8 cellular contexts compared by ENCODE assay signal in the genomic region with DNA sequence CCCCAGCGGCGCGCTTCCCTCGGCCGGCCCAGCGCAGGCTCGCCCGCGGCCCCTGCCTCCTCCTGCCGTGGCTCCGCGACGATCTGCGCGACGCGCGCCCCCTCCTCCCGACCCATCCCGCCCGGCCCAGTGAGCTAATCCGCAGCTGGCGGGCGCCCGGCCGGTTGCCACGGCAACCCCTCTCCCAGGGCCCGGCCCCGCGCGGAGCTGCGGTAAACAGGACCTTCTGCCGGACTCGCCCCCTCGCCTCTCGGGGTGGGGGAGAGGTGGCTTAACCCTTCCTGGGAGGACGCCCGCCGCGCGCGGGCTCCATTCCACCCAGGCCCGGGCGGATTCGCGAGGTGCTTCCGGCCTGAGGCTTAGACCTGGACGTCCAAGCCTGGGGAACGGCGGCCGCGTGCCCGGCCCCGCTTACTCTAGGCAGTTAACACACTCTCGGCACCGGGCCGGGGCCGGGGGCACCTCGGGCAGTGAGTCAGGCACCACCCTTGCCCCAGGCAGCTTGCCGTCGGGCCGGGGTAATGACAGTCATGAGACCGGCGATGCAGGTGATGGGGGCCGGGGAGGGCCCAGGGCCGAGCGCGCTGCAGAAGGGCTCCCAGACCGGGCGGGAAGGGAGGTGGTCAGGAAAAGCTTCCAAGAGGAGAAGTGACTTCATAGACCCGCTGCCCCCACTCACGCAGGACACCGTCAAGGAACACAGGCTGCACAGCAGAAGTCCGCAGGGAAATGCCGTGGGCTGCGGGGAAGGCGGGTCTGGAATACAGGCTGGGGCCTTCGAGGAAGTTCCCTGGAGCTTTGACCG. TPM values are rescaled to one million over a fixed set of nuclear protein-coding genes. Genes with fewer than 3 reads are reported as not detected.
A peak's percentile ranks its signal among the peaks of the same experiment; 100 is the strongest.
DNase-seq lines count a peak whose midpoint lies in the region; ATAC-seq and TF ChIP-seq lines count a peak whose summit lies in the region.

A gene with protein sequence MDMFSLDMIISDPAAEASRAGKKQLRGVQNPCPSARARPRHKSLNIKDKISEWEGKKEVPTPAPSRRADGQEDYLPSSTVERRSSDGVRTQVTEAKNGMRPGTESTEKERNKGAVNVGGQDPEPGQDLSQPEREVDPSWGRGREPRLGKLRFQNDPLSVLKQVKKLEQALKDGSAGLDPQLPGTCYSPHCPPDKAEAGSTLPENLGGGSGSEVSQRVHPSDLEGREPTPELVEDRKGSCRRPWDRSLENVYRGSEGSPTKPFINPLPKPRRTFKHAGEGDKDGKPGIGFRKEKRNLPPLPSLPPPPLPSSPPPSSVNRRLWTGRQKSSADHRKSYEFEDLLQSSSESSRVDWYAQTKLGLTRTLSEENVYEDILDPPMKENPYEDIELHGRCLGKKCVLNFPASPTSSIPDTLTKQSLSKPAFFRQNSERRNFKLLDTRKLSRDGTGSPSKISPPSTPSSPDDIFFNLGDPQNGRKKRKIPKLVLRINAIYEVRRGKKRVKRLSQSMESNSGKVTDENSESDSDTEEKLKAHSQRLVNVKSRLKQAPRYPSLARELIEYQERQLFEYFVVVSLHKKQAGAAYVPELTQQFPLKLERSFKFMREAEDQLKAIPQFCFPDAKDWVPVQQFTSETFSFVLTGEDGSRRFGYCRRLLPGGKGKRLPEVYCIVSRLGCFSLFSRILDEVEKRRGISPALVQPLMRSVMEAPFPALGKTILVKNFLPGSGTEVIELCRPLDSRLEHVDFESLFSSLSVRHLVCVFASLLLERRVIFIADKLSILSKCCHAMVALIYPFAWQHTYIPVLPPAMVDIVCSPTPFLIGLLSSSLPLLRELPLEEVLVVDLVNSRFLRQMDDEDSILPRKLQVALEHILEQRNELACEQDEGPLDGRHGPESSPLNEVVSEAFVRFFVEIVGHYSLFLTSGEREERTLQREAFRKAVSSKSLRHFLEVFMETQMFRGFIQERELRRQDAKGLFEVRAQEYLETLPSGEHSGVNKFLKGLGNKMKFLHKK (minus strand): TSS at position 87 of the 805 bp plus-strand sequence. CDS start 38,416 bp downstream, outside the sequence.

- H3K4me1 ChIP-seq in suprapubic skin: peaks cover 32% of the 10 kb centered on the region

- no peaks in the 10 kb centered on the region for H3K9me3 ChIP-seq in T-helper 17 cell (ENCODE audit: control insufficient read depth, low read length, poor library complexity, severe bottlenecking)
- no peaks in the 10 kb centered on the region for H3K9me3 ChIP-seq in suprapubic skin

- ATAC-seq in T-helper 17 cell (peak; percentile 15), memory B cell (ENCODE audit: low read depth) (peak; percentile 42), HG03045 (IDR thresholded peaks at IDR 0.05; ENCODE audit: unreplicated experiment) (no peak), GM21786 (IDR thresholded peaks at IDR 0.05; ENCODE audit: unreplicated experiment) (no peak)

- H3K27me3 Mint-ChIP-seq in T-helper 17 cell (peaks cover 60% of the 10 kb centered on the region), memory B cell (peaks cover 30% of the 10 kb centered on the region)

- TF ChIP-seq CTCF in HFF-Myc (IDR thresholded peaks at IDR 0.05; ENCODE audit: low read depth, low read length, missing control alignments) (no peak), epithelial cell of esophagus (IDR thresholded peaks at IDR 0.05; ENCODE audit: insufficient read depth, low read depth, low read length, missing control alignments) (no peak), suprapubic skin (IDR thresholded peaks at IDR 0.05) (no peak)

- H3K4me1 Mint-ChIP-seq in T-helper 17 cell: peaks cover 17% of the 10 kb centered on the region
- peaks cover 15% of the 10 kb centered on the region for H3K4me1 Mint-ChIP-seq in memory B cell

- H3K4me3 ChIP-seq in HFF-Myc (replicated peaks; ENCODE audit: low read depth, low read length): peak within 1 kb of the TSS; percentile 58
- H3K4me3 ChIP-seq in epithelial cell of esophagus (ENCODE audit: low read length): peak within 1 kb of the TSS; percentile 29
- peak within 1 kb of the TSS; percentile 69 for H3K4me3 ChIP-seq in suprapubic skin

- no peak within 1 kb of the TSS for H3K27ac Mint-ChIP-seq in T-helper 17 cell
- no peak within 1 kb of the TSS for H3K27ac Mint-ChIP-seq in memory B cell

- H3K27ac ChIP-seq in suprapubic skin: peak within 1 kb of the TSS; percentile 85

- TF ChIP-seq POLR2A in suprapubic skin (IDR thresholded peaks at IDR 0.05): peak in 1 of 2 donors; percentile 60

- H3K27me3 ChIP-seq in suprapubic skin: peaks cover 34% of the 10 kb centered on the region

- no peak for TF ChIP-seq EP300 in suprapubic skin (IDR thresholded peaks at IDR 0.05)

- DNase-seq in AG20443 (ENCODE audit: low spot score): peak; percentile 79
- DNase-seq in HFF-Myc (ENCODE audit: extremely low read depth, low read depth): no peak
- no peak for DNase-seq in T-helper 17 cell
- no peak for DNase-seq in epithelial cell of esophagus (ENCODE audit: low read depth)
- peak in 1 of 2 donors; percentile 43 for DNase-seq in memory B cell (ENCODE audit: low spot score in 2 of 2)
- DNase-seq in suprapubic skin (ENCODE audit: low spot score in 2 of 2): peak; percentile 82 to 83

- peak within 1 kb of the TSS; percentile 91 for H3K4me3 Mint-ChIP-seq in T-helper 17 cell
- peak within 1 kb of the TSS; percentile 84 for H3K4me3 Mint-ChIP-seq in memory B cell

- 19% methylated on average over 31 of the region's 79 CpGs for WGBS in suprapubic skin

- H3K36me3 Mint-ChIP-seq in T-helper 17 cell (ENCODE audit: low read depth) (peaks cover 15% of the 10 kb centered on the region), memory B cell (peaks cover 8% of the 10 kb centered on the region)

- no peaks in the 10 kb centered on the region for H3K36me3 ChIP-seq in suprapubic skin

- H3K9me3 Mint-ChIP-seq in memory B cell: peaks cover 7% of the 10 kb centered on the region

RNA-seq across cellular contexts. Expression of the gene that starts here (rescaled TPM):
- total RNA-seq in T-helper 17 cell (not detected), suprapubic skin (1 to 10 TPM in 3 of 4 donors, under 1 TPM in 1; 0.99 to 5.1 (median 2.2) TPM)

Comparison
In these comparisons a context has a peak if more than half of its experiments do, and no peak if none do; other contexts are left out.
1. Peak in ATAC-seq in T-helper 17 cell; RNA of the gene not detected or under 1 TPM.
2. DNase-seq: peak in AG20443 (single experiment) and suprapubic skin (2 of 2); none in HFF-Myc (single experiment), T-helper 17 cell (0 of 3) and epithelial cell of esophagus (single experiment).
3. Peak in every context shown above with its lines, with median percentiles within 50 percentile points of each other: H3K4me3 ChIP-seq.